In genomic region chr13:100131863-100132574, GRCh38 we compare ENCODE assay signal across 7 cellular contexts. TPM values are rescaled to one million over a fixed set of nuclear protein-coding genes. Genes with fewer than 3 reads are reported as not detected.
DNase-seq lines count a peak whose midpoint lies in the region; ATAC-seq, FAIRE-seq and TF ChIP-seq lines count a peak whose summit lies in the region.

No MANE protein-coding gene starts in this region.

- H3K4me1 ChIP-seq in H1 (replicated peaks in 1 of 4; ENCODE audit: control insufficient read depth in 3 of 4, insufficient read depth in 4 of 4, low read length in 3 of 4) = peaks cover 2 to 5% (median 3%) of the 10 kb centered on the region in 4 experiments; a peak in 2 of 7 replicates

- H3K4ac ChIP-seq in H1 (replicated peaks; ENCODE audit: insufficient read length, low read depth, low read length) = no peak overlapping the region

- H3K56ac ChIP-seq in H1 (replicated peaks; ENCODE audit: insufficient read length, low read depth, low read length) = no peak overlapping the region

- no peak overlapping the region for H2BK5ac ChIP-seq in H1 (ENCODE audit: low read depth, low read length)

- H3K4me2 ChIP-seq in H1 (ENCODE audit: insufficient read depth in 1 of 2, low read depth in 2 of 2, low read length in 2 of 2) = no peak overlapping the region

- no peaks in the 10 kb centered on the region for H3K36me3 ChIP-seq in H1 (ENCODE audit: control insufficient read depth in 2 of 4, insufficient read depth in 4 of 4, low read length in 3 of 4)

- no peaks in the 10 kb centered on the region; the same call in 1 of the 2 replicates for H3K79me1 ChIP-seq in H1 (ENCODE audit: low read depth, low read length)

- 0 out of 2 replicates have a peak overlapping the region, but pooled peaks have one; percentile 28 for H2AK5ac ChIP-seq in H1 (ENCODE audit: low read depth, low read length)

- no peak for TF ChIP-seq EP300 in H1 (IDR thresholded peaks at IDR 0.05; ENCODE audit: borderline replicate concordance in 1 of 2, low read depth in 2 of 2, low read length in 2 of 2)

- no peak overlapping the region for H2BK20ac ChIP-seq in H1 (ENCODE audit: low read length)

- TF ChIP-seq POLR2A in NB4 (IDR thresholded peaks at IDR 0.05; ENCODE audit: extremely low read depth, insufficient read length) = no peak
- no peak for TF ChIP-seq POLR2A in H1 (IDR thresholded peaks at IDR 0.05; ENCODE audit: control extremely low read depth in 1 of 2, low read depth in 2 of 2, low read length in 2 of 2)

- no peak overlapping the region for H3K23ac ChIP-seq in H1 (ENCODE audit: insufficient read length)

- POLR2A ChIA-PET in H1 (lab: Charles Lee; ENCODE audit: partially characterized antibody) = no interaction called here

- CTCF ChIA-PET in H1 (lab: Charles Lee; ENCODE audit: partially characterized antibody) = interaction anchor here (1.2 kb wide), 2 partner anchors 18 to 23 kb away, joined by 3 read pairs; no protein-coding TSS in a partner anchor

- WGBS in H1 (ENCODE audit: extremely low coverage in 1 of 2, insufficient coverage in 1 of 2, insufficient read length in 1 of 2, insufficient replicate concordance in 2 of 2, low coverage in 1 of 2, low lambda C conversion rate in 2 of 2, missing lambda C conversion rate in 1 of 2), 2 experiments = 87% methylated on average over 3 of the region's 3 CpGs; no CpG with 5 or more reads in 1 of the 2 experiments

- no peak overlapping the region for H3K27ac ChIP-seq in H1 (ENCODE audit: low read depth, low read length)

- H4K8ac ChIP-seq in H1 (ENCODE audit: extremely low read depth, insufficient read depth, low read length) = no peak overlapping the region

- no peak overlapping the region for H3K14ac ChIP-seq in H1 (ENCODE audit: insufficient read length)

- no peak overlapping the region for H4K5ac ChIP-seq in H1 (ENCODE audit: insufficient read length, low read depth, low read length)

- TF ChIP-seq CTCF in NB4 (IDR thresholded peaks at IDR 0.05; ENCODE audit: low read depth, low read length) = no peak
- no peak for TF ChIP-seq CTCF in H1 (IDR thresholded peaks at IDR 0.05; ENCODE audit: control extremely low read depth in 1 of 3, insufficient read depth in 1 of 3, low read depth in 1 of 3, low read length in 3 of 3)

- no peak overlapping the region for H2AFZ ChIP-seq in H1 (ENCODE audit: low read length)

- H3K9me3 ChIP-seq in H1 (ENCODE audit: insufficient read depth in 2 of 2, low read depth in 1 of 2, low read length in 1 of 2) = no peaks in the 10 kb centered on the region

- no peak for FAIRE-seq in H1 (lab: Jason Lieb, UNC)

- H3K23me2 ChIP-seq in H1 (ENCODE audit: low read depth, low read length) = no peaks in the 10 kb centered on the region

- 0 out of 2 replicates have a peak overlapping the region, but pooled peaks have one; percentile 12 for H2BK15ac ChIP-seq in H1 (ENCODE audit: low read length)

- no peak overlapping the region for H2BK12ac ChIP-seq in H1 (ENCODE audit: low read depth, low read length)

- peaks cover 0 to 2% of the 10 kb centered on the region in 2 experiments for H4K20me1 ChIP-seq in H1 (replicated peaks in 1 of 2; ENCODE audit: control insufficient read depth in 1 of 2, insufficient read depth in 2 of 2, low read length in 2 of 2)

- no peak overlapping the region for H3K18ac ChIP-seq in H1 (ENCODE audit: extremely low read depth, low read length)

- no peak overlapping the region for H4K91ac ChIP-seq in H1 (replicated peaks; ENCODE audit: insufficient read length, low read length)

- H3K4me3 ChIP-seq in NB4 (ENCODE audit: low read depth, low read length) (no peak overlapping the region), H1 (ENCODE audit: extremely low read depth in 1 of 4, insufficient read depth in 2 of 4, low read depth in 3 of 4, low read length in 4 of 4) (no peak overlapping the region)

- peaks cover 0 to 36% of the 10 kb centered on the region in 2 experiments; a peak in 3 of 4 replicates for H3K79me2 ChIP-seq in H1 (ENCODE audit: control insufficient read depth in 1 of 2, insufficient read depth in 2 of 2, low read length in 2 of 2)

- TF ChIP-seq RAD21 in H1 (IDR thresholded peaks at IDR 0.05 in 1 of 2, conservative IDR thresholded peaks at IDR 0.05 in 1 of 2; ENCODE audit: low read depth in 2 of 2, low read length in 2 of 2) = peak; percentile 13 to 24; a peak in 1 of 4 replicates

- H2BK120ac ChIP-seq in H1 (replicated peaks; ENCODE audit: low read depth, low read length) = no peak overlapping the region

- DNase-seq in NB4 (ENCODE audit: low read depth) (peak; percentile 90), H1 (ENCODE audit: low read depth in 1 of 2, low spot score in 2 of 2) (no peak), NCI-H510A treated with DMSO at 0.1 percent for 48 hours (lab: John Stamatoyannopoulos, UW) (no peak), NCI-H187 treated with DMSO at 0.1 percent for 48 hours (lab: John Stamatoyannopoulos, UW) (no peak)
- peak; percentile 23 to 25 for DNase-seq in stimulated activated CD4-positive, alpha-beta T cell treated with anti-CD3 and anti-CD28 coated beads, Interleukin-15, amount 100 ng/mL, for 48 hours (ENCODE audit: low read depth in 2 of 2)

- peak; percentile 32 for ATAC-seq in GM19463 (IDR thresholded peaks at IDR 0.05; ENCODE audit: unreplicated experiment)
- ATAC-seq in HG03460 (IDR thresholded peaks at IDR 0.05; ENCODE audit: unreplicated experiment) = no peak

- no peak overlapping the region for H3K9ac ChIP-seq in H1 (replicated peaks in 1 of 4; ENCODE audit: extremely low read depth in 1 of 4, low read depth in 3 of 4, low read length in 3 of 4)

- no peaks in the 10 kb centered on the region for H3K27me3 ChIP-seq in H1 (replicated peaks in 1 of 4; ENCODE audit: control insufficient read depth in 3 of 4, extremely low read depth in 1 of 4, insufficient read depth in 3 of 4, low read length in 3 of 4)

TF ChIP-seq in H1, 55 proteins besides CTCF, POLR2A, EP300 and RAD21:
- TF ChIP-seq SP2 (IDR thresholded peaks at IDR 0.05; ENCODE audit: low read length) (no peak), ZNF274 (IDR thresholded peaks at IDR 0.05; ENCODE audit: borderline replicate concordance, extremely low read depth, low read length) (no peak)

RNA-seq across cellular contexts. Expression of gene PCCA, which starts 43.1 kb away (rescaled TPM):
- 49.8 and 54.4 TPM in 2 replicates for total RNA-seq in H1 (2021; fragmentation: NEBNext Ultra II Directional; extraction: Animal tissue kit (Norgen Biotek cat#: 25700))
- polyA plus RNA-seq in H1 (2011; rRNA removed) = 15.2 and 18.4 TPM in 2 replicates
- polyA plus RNA-seq in H1 (2011; cell fraction: cytosol; rRNA removed) = 22.4 TPM
- polyA plus RNA-seq in H1 (2011; cell fraction: nucleus; rRNA removed) = 24.0 TPM
- polyA plus RNA-seq in H1 (2012, experiment 1 of 2) = 40.5 to 53.9 TPM (median 43.9 TPM) in 4 replicates
- 2.9 TPM for polyA plus RNA-seq in H1 (2012, experiment 2 of 2)
- polyA plus RNA-seq in H1 (2013, experiment 1 of 2) = 37.8 TPM
- 38.8 TPM for polyA plus RNA-seq in H1 (2013, experiment 2 of 2)
- 56.2 and 100 TPM in 2 replicates for polyA minus RNA-seq in H1 (2011; rRNA and poly(A)+ RNA removed)
- polyA minus RNA-seq in H1 (2011; cell fraction: cytosol; rRNA and poly(A)+ RNA removed) = 18.7 TPM
- 107 TPM for polyA minus RNA-seq in H1 (2011; cell fraction: nucleus; rRNA and poly(A)+ RNA removed)

Comparison
In these comparisons a context has a peak if more than half of its experiments do, and no peak if none do; other contexts are left out.
1. DNase-seq: peak in NB4 (single experiment) and stimulated activated CD4-positive, alpha-beta T cell treated with anti-CD3 and anti-CD28 coated beads, Interleukin-15, amount 100 ng/mL, for 48 hours (2 of 2); none in H1 (0 of 2), NCI-H510A treated with DMSO at 0.1 percent for 48 hours (single experiment) and NCI-H187 treated with DMSO at 0.1 percent for 48 hours (single experiment).